Comparison of ENCODE assay signal across 8 cellular contexts in the genomic region with DNA sequence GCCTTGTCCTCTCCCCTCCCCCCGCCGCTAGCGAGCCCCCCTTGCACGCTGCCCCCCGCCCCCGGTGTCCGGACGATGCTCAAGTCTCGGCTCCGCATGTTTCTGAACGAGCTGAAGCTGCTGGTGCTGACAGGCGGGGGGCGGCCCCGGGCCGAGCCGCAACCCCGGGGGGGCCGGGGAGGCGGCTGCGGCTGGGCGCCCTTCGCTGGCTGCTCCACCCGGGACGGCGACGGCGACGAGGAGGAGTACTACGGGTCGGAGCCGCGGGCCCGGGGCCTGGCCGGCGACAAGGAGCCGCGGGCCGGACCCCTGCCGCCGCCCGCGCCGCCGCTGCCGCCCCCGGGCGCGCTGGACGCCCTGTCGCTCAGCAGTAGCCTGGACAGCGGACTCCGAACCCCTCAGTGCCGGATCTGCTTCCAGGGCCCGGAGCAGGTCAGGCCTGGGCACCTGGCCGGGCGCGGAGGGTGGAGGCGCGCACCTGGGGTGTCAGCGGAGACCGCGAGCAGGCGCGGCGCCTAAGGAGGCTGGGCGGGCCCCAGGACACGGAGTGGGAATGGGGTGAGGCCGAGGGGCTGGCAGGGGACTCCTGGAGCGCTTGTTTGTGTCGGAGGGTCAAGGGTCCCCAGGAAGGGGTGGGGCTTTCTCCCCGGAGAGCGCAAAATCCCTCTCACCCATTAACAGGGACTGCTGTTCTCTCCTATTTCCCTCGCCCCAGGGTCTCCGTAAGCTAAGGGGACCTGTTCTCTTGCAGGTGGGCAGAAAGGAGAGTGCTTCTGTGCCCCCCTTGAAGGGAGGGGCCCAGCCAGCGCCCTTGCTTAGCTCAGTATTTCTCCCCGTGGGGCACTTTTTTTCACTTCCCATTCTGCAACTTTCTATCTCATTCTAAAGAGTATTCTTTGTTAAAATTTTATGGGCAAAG. TPM values are rescaled to one million over a fixed set of nuclear protein-coding genes. Genes with fewer than 3 reads are reported as not detected.
DNase-seq lines count a peak whose midpoint lies in the region; ATAC-seq and TF ChIP-seq lines count a peak whose summit lies in the region.

No MANE protein-coding gene starts in this region.

- H3K4me3 ChIP-seq in SK-N-SH (ENCODE audit: low read depth in 2 of 2, low read length in 1 of 2) (peak overlapping the region; percentile 73 to 79), dorsolateral prefrontal cortex (peak overlapping the region; percentile 52 to 85 (median 73)), mucosa of rectum (ENCODE audit: low read length in 2 of 2) (peak overlapping the region; percentile 60 to 76)

- WGBS in SK-N-SH (ENCODE audit: low lambda C conversion rate) = 9% methylated on average over 10 of the region's 76 CpGs

- H3K36me3 ChIP-seq in SK-N-SH (replicated peaks in 1 of 2; ENCODE audit: control insufficient read depth in 1 of 2, insufficient read depth in 2 of 2, low read length in 1 of 2) (peaks cover 6 to 21% of the 10 kb centered on the region in 2 experiments), mucosa of rectum (ENCODE audit: control insufficient read depth in 2 of 2, insufficient read depth in 2 of 2, low read length in 2 of 2) (peaks cover 7 to 16% of the 10 kb centered on the region in 2 donors)

- TF ChIP-seq CTCF in SK-N-SH (IDR thresholded peaks at IDR 0.05) (no peak), dorsolateral prefrontal cortex (IDR thresholded peaks at IDR 0.05 in 54 of 56, conservative IDR thresholded peaks at IDR 0.05 in 2 of 56; ENCODE audit: low read depth in 1 of 56, partially characterized antibody in 56 of 56) (no peak)

- ATAC-seq in SK-N-SH treated with all-trans-retinoic acid at 6 μM for 48 hours (no peak), GM18870 (IDR thresholded peaks at IDR 0.05; ENCODE audit: unreplicated experiment) (no peak), HG03196 (IDR thresholded peaks at IDR 0.05; ENCODE audit: unreplicated experiment) (no peak), GM18868 (IDR thresholded peaks at IDR 0.05; ENCODE audit: unreplicated experiment) (no peak)

- H2AFZ ChIP-seq in SK-N-SH (ENCODE audit: low read depth) = no peak overlapping the region

- H3K4me1 ChIP-seq in SK-N-SH (ENCODE audit: control insufficient read depth in 1 of 2, insufficient read depth in 2 of 2, low read depth in 1 of 2, low read length in 1 of 2) (peaks cover 8 to 33% of the 10 kb centered on the region in 2 experiments), mucosa of rectum (ENCODE audit: control insufficient read depth in 2 of 2, insufficient read depth in 2 of 2, low read length in 2 of 2) (peaks cover 40 to 42% of the 10 kb centered on the region in 2 donors)

- CTCF ChIA-PET in SK-N-SH (lab: Yijun Ruan, JAX) = interaction anchor here (0.6 to 2.0 kb wide), 17 partner anchors 9 to 172 kb away, joined by 3 to 27 read pairs (median 5); a partner anchor contains a TSS

- no peaks in the 10 kb centered on the region for H3K27me3 ChIP-seq in SK-N-SH (ENCODE audit: insufficient read depth)
- H3K27me3 ChIP-seq in dorsolateral prefrontal cortex = no peaks in the 10 kb centered on the region
- H3K27me3 ChIP-seq in mucosa of rectum (ENCODE audit: control insufficient read depth in 2 of 2, insufficient read depth in 2 of 2, low read length in 2 of 2) = no peaks in the 10 kb centered on the region

- peak overlapping the region; percentile 97 for H3K4me2 ChIP-seq in SK-N-SH

- intact Hi-C loops in dorsolateral prefrontal cortex (cut with DNase I) = no loop called here

- POLR2A ChIA-PET in SK-N-SH (lab: Yijun Ruan, JAX) = interaction anchor here (1.3 to 1.9 kb wide), 2 partner anchors 11 kb away, joined by 3 to 9 read pairs; a partner anchor contains a TSS

- H3K9ac ChIP-seq in SK-N-SH (peak overlapping the region; percentile 44; the same call in 1 of the 2 replicates), mucosa of rectum (ENCODE audit: low read depth in 1 of 2, low read length in 2 of 2) (peak overlapping the region; percentile 63 to 78)

- H3K79me2 ChIP-seq in SK-N-SH (ENCODE audit: insufficient read depth) = peaks cover 14% of the 10 kb centered on the region

- no peaks in the 10 kb centered on the region for H3K9me3 ChIP-seq in SK-N-SH
- no peaks in the 10 kb centered on the region for H3K9me3 ChIP-seq in mucosa of rectum (ENCODE audit: control insufficient read depth in 2 of 2, low read length in 2 of 2)

- H3K27ac ChIP-seq in SK-N-SH (ENCODE audit: low read depth in 2 of 2, low read length in 1 of 2) (peak overlapping the region in 1 of 2 experiments; percentile 50; a peak in 1 of 4 replicates), dorsolateral prefrontal cortex (peak overlapping the region in 35 of 59 donors; percentile 8 to 89 (median 49)), mucosa of rectum (ENCODE audit: low read depth in 2 of 2, low read length in 2 of 2) (peak overlapping the region; percentile 32 to 72)

- peaks cover 7% of the 10 kb centered on the region for H4K20me1 ChIP-seq in SK-N-SH (ENCODE audit: insufficient read depth)

- H3K9me2 ChIP-seq in SK-N-SH = no peaks in the 10 kb centered on the region

- no peak for TF ChIP-seq EP300 in SK-N-SH (IDR thresholded peaks at IDR 0.05; ENCODE audit: borderline replicate concordance in 1 of 2, low read depth in 1 of 2, low read length in 1 of 2)

- TF ChIP-seq RAD21 in SK-N-SH (IDR thresholded peaks at IDR 0.05; ENCODE audit: low read length) = no peak

- H3F3A ChIP-seq in SK-N-SH (replicated peaks; ENCODE audit: insufficient read depth) = peaks cover 23% of the 10 kb centered on the region

- DNase-seq in SK-N-SH (peak; percentile 68), T-helper 9 cell (peak; percentile 48), dorsolateral prefrontal cortex (peak in 1 of 10 donors; percentile 22)

TF ChIP-seq in SK-N-SH, 30 proteins besides CTCF, POLR2A, EP300 and RAD21 (continues in another document):
- TF ChIP-seq RCOR1 (IDR thresholded peaks at IDR 0.05; ENCODE audit: low read length) (no peak), CHD2 (IDR thresholded peaks at IDR 0.05; ENCODE audit: low read length, partially characterized antibody) (no peak), FOXJ3 (CRISPR knock-in tag; IDR thresholded peaks at IDR 0.05) (no peak), SMC3 (IDR thresholded peaks at IDR 0.05; ENCODE audit: low read depth, low read length) (no peak), TEAD4 (IDR thresholded peaks at IDR 0.05; ENCODE audit: borderline replicate concordance, insufficient read depth) (no peak), NFIC (IDR thresholded peaks at IDR 0.05; ENCODE audit: borderline replicate concordance) (no peak), EZH2phosphoT487 (IDR thresholded peaks at IDR 0.05; ENCODE audit: borderline replicate concordance, low read depth) (no peak), RXRA (IDR thresholded peaks at IDR 0.05; ENCODE audit: borderline replicate concordance, low read depth) (no peak)
- TF ChIP-seq, protein P1, sequence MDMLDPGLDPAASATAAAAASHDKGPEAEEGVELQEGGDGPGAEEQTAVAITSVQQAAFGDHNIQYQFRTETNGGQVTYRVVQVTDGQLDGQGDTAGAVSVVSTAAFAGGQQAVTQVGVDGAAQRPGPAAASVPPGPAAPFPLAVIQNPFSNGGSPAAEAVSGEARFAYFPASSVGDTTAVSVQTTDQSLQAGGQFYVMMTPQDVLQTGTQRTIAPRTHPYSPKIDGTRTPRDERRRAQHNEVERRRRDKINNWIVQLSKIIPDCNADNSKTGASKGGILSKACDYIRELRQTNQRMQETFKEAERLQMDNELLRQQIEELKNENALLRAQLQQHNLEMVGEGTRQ (IDR thresholded peaks at IDR 0.05; ENCODE audit: borderline replicate concordance, low read depth, low read length) = no peak

TF ChIP-seq in SK-N-SH treated with all-trans-retinoic acid at 6 μM for 48 hours, 23 proteins besides CTCF, POLR2A, EP300 and RAD21:
- TF ChIP-seq ARNTL (CRISPR knock-in tag; IDR thresholded peaks at IDR 0.05; ENCODE audit: borderline replicate concordance, low read depth) (no peak), TCF4 (CRISPR knock-in tag; IDR thresholded peaks at IDR 0.05; ENCODE audit: borderline replicate concordance) (no peak)

RNA-seq across cellular contexts. Expression of a gene that starts 0.8 kb away (rescaled TPM):
- polyA plus RNA-seq in SK-N-SH (2012; rRNA removed) = 21.2 and 24.2 TPM in 2 replicates
- polyA plus RNA-seq in SK-N-SH (2012; cell fraction: cytosol; rRNA removed) = 11.5 and 17.1 TPM in 2 replicates
- polyA plus RNA-seq in SK-N-SH (2012; cell fraction: nucleus; rRNA removed) = 37.4 and 43.9 TPM in 2 replicates
- 10 to 100 TPM; 11.5 to 26.2 (median 18.3) TPM for total RNA-seq in dorsolateral prefrontal cortex

RNA-seq across cellular contexts. Expression of a gene that starts 3.6 kb away (rescaled TPM):
- polyA plus RNA-seq in SK-N-SH (2012; rRNA removed) = 324 and 395 TPM in 2 replicates
- 245 and 311 TPM in 2 replicates for polyA plus RNA-seq in SK-N-SH (2012; cell fraction: cytosol; rRNA removed)
- 189 and 210 TPM in 2 replicates for polyA plus RNA-seq in SK-N-SH (2012; cell fraction: nucleus; rRNA removed)
- 10 to 100 TPM; 20.2 to 50.6 (median 29.3) TPM for total RNA-seq in dorsolateral prefrontal cortex

RNA-seq across cellular contexts. Expression of a gene that starts 10.9 kb away (rescaled TPM):
- polyA plus RNA-seq in SK-N-SH (2012; rRNA removed) = 36.8 and 42.8 TPM in 2 replicates
- polyA plus RNA-seq in SK-N-SH (2012; cell fraction: cytosol; rRNA removed) = 41.5 and 44.8 TPM in 2 replicates
- 21.8 and 54.2 TPM in 2 replicates for polyA plus RNA-seq in SK-N-SH (2012; cell fraction: nucleus; rRNA removed)
- 10 to 100 TPM; 21.6 to 47.8 (median 33.9) TPM for total RNA-seq in dorsolateral prefrontal cortex

RNA-seq across cellular contexts. Expression of a gene that starts 11.2 kb away (rescaled TPM):
- 1.7 and 2.3 TPM in 2 replicates for polyA plus RNA-seq in SK-N-SH (2012; rRNA removed)
- polyA plus RNA-seq in SK-N-SH (2012; cell fraction: cytosol; rRNA removed) = 0.41 and 0.59 TPM in 2 replicates
- 19.4 TPM in 2 replicates for polyA plus RNA-seq in SK-N-SH (2012; cell fraction: nucleus; rRNA removed)
- 1 to 10 TPM in 25 of 120 experiments, under 1 TPM in 60, not detected in 35; 0.18 to 5.3 (median 0.63) TPM for total RNA-seq in dorsolateral prefrontal cortex

RNA-seq across cellular contexts. Expression of a gene that starts 16.2 kb away (rescaled TPM):
- polyA plus RNA-seq in SK-N-SH (2012; rRNA removed) = 28.0 and 33.2 TPM in 2 replicates
- 21.1 and 21.7 TPM in 2 replicates for polyA plus RNA-seq in SK-N-SH (2012; cell fraction: cytosol; rRNA removed)
- polyA plus RNA-seq in SK-N-SH (2012; cell fraction: nucleus; rRNA removed) = 65.6 and 65.7 TPM in 2 replicates
- 10 to 100 TPM in 36 of 120 experiments, 1 to 10 TPM in 84; 1.8 to 17.4 (median 8.3) TPM for total RNA-seq in dorsolateral prefrontal cortex
